Comparison of ENCODE assay signal across 8 cellular contexts in genomic region chr14:59463773-59464650, GRCh38. TPM values are rescaled to one million over a fixed set of nuclear protein-coding genes. Genes with fewer than 3 reads are reported as not detected.
DNase-seq lines count a peak whose midpoint lies in the region; ATAC-seq and TF ChIP-seq lines count a peak whose summit lies in the region.

No MANE protein-coding gene starts in this region.

- H3K36me3 Mint-ChIP-seq in WTC11 (no peaks in the 10 kb centered on the region), endothelial cell (ENCODE audit: low read depth, unreplicated experiment) (no peaks in the 10 kb centered on the region)

- H3K4me1 Mint-ChIP-seq in WTC11 = peaks cover 14% of the 10 kb centered on the region
- H3K4me1 Mint-ChIP-seq in endothelial cell (ENCODE audit: unreplicated experiment) = peaks cover 3% of the 10 kb centered on the region

- H3K27ac Mint-ChIP-seq in WTC11 = no peak overlapping the region
- no peak overlapping the region for H3K27ac Mint-ChIP-seq in endothelial cell (ENCODE audit: unreplicated experiment)

- H3K27ac ChIP-seq in muscle layer of duodenum (ENCODE audit: low read length) (no peak overlapping the region), thyroid gland (peak overlapping the region in 2 of 3 donors; percentile 51 to 64)

- POLR2A ChIA-PET in WTC11 (lab: Charles Lee) = interaction anchor here (0.9 to 2.2 kb wide), 2 partner anchors 18 to 20 kb away, joined by 3 to 13 read pairs; partner anchors contain the start of genes JKAMP and L3HYPDH

- ATAC-seq in GM18517 (IDR thresholded peaks at IDR 0.05; ENCODE audit: unreplicated experiment) (peak; percentile 36), HG02943 (IDR thresholded peaks at IDR 0.05; ENCODE audit: low read depth, unreplicated experiment) (peak; percentile 48), WTC11 (peak; percentile 40), HG02642 (IDR thresholded peaks at IDR 0.05; ENCODE audit: poor library complexity, unreplicated experiment) (no peak)

- H3K36me3 ChIP-seq in muscle layer of duodenum (ENCODE audit: control insufficient read depth in 1 of 2, insufficient read depth in 2 of 2, low read length in 2 of 2) = no peaks in the 10 kb centered on the region
- no peaks in the 10 kb centered on the region for H3K36me3 ChIP-seq in thyroid gland

- H3K9me3 Mint-ChIP-seq in WTC11 = no peaks in the 10 kb centered on the region
- no peaks in the 10 kb centered on the region for H3K9me3 Mint-ChIP-seq in endothelial cell (ENCODE audit: unreplicated experiment)

- intact Hi-C loops in thyroid gland (cut with DNase I) = no loop called here

- peaks cover 22% of the 10 kb centered on the region for H3K27me3 Mint-ChIP-seq in WTC11 (ENCODE audit: low read depth)
- H3K27me3 Mint-ChIP-seq in endothelial cell (ENCODE audit: unreplicated experiment) = peaks cover 8% of the 10 kb centered on the region

- H3K9me3 ChIP-seq in muscle layer of duodenum (ENCODE audit: control insufficient read depth in 1 of 2, low read length in 2 of 2) = no peaks in the 10 kb centered on the region
- H3K9me3 ChIP-seq in thyroid gland = no peaks in the 10 kb centered on the region

- CTCF ChIA-PET in WTC11 (lab: Charles Lee) = interaction anchor here (1.8 to 3.4 kb wide), 3 partner anchors 20 to 113 kb away, joined by 7 to 14 read pairs (median 13); partner anchors contain the start of genes CCDC175, JKAMP and L3HYPDH

- H3K4me3 Mint-ChIP-seq in WTC11 = peak overlapping the region; percentile 83
- H3K4me3 Mint-ChIP-seq in endothelial cell (ENCODE audit: unreplicated experiment) = peak overlapping the region; percentile 86

- DNase-seq in WTC11 (ENCODE audit: low spot score) (peak; percentile 36), endothelial cell (ENCODE audit: low spot score) (peak; percentile 24), thyroid gland (no peak), mesenteric fat pad (ENCODE audit: low spot score) (no peak)

- WGBS in thyroid gland, 2 donors = 36 to 42% methylated on average over 31 to 58 of the region's 83 CpGs

- no peak for TF ChIP-seq CTCF in WTC11 (IDR thresholded peaks at IDR 0.05)
- no peak for TF ChIP-seq CTCF in endothelial cell (IDR thresholded peaks at IDR 0.05; ENCODE audit: unreplicated experiment)
- TF ChIP-seq CTCF in thyroid gland (IDR thresholded peaks at IDR 0.05) = no peak

- H3K27me3 ChIP-seq in muscle layer of duodenum (ENCODE audit: low read depth, low read length) (no peaks in the 10 kb centered on the region), thyroid gland (no peaks in the 10 kb centered on the region)

- no peak for TF ChIP-seq POLR2A in thyroid gland (IDR thresholded peaks at IDR 0.05)

- peaks cover 0 to 12% of the 10 kb centered on the region in 2 donors for H3K4me1 ChIP-seq in muscle layer of duodenum (ENCODE audit: control insufficient read depth in 1 of 2, insufficient read depth in 2 of 2, low read length in 2 of 2)
- peaks cover 7 to 8% of the 10 kb centered on the region in 2 donors for H3K4me1 ChIP-seq in thyroid gland

- H3K4me3 ChIP-seq in muscle layer of duodenum (ENCODE audit: low read depth in 1 of 2, low read length in 2 of 2) (peak overlapping the region; percentile 38 to 74), thyroid gland (replicated peaks in 1 of 3) (peak overlapping the region; percentile 4 to 56 (median 52))

TF ChIP-seq in WTC11, 78 proteins besides CTCF, POLR2A, EP300 and RAD21 (continues in another document):
- TF ChIP-seq RELA (CRISPR knock-in tag; IDR thresholded peaks at IDR 0.05; ENCODE audit: borderline replicate concordance) (no peak), ZNF671 (CRISPR knock-in tag; IDR thresholded peaks at IDR 0.05) (no peak), E2F4 (CRISPR knock-in tag; IDR thresholded peaks at IDR 0.05; ENCODE audit: borderline replicate concordance, low read depth) (0 out of 2 replicates have a peak, but pooled peaks have one; percentile 21), NFYB (CRISPR knock-in tag; conservative IDR thresholded peaks at IDR 0.05; ENCODE audit: low read depth) (0 out of 2 replicates have a peak, but pooled peaks have one; percentile 22), SMAD3 (CRISPR knock-in tag; IDR thresholded peaks at IDR 0.05; ENCODE audit: borderline replicate concordance) (no peak), HMGA2 (CRISPR knock-in tag; IDR thresholded peaks at IDR 0.05) (no peak), TEAD4 (CRISPR knock-in tag; IDR thresholded peaks at IDR 0.05) (no peak), ESRRA (CRISPR knock-in tag; IDR thresholded peaks at IDR 0.05; ENCODE audit: borderline replicate concordance) (0 out of 2 replicates have a peak, but pooled peaks have one; percentile 36), NR2C2 (CRISPR knock-in tag; IDR thresholded peaks at IDR 0.05) (no peak), ZNF317 (CRISPR knock-in tag; IDR thresholded peaks at IDR 0.05; ENCODE audit: borderline replicate concordance, low read depth) (no peak), ZBTB43 (CRISPR knock-in tag; IDR thresholded peaks at IDR 0.05) (peak; percentile 85; the same call in 1 of the 2 replicates), NFE2L1 (CRISPR knock-in tag; IDR thresholded peaks at IDR 0.05) (no peak), ZNF263 (CRISPR knock-in tag; IDR thresholded peaks at IDR 0.05; ENCODE audit: low read depth) (no peak), KAT7 (CRISPR knock-in tag; IDR thresholded peaks at IDR 0.05; ENCODE audit: borderline replicate concordance) (no peak), ZMAT4 (CRISPR knock-in tag; IDR thresholded peaks at IDR 0.05) (no peak), ZNF138 (CRISPR knock-in tag; conservative IDR thresholded peaks at IDR 0.05) (no peak), ZNF423 (CRISPR knock-in tag; IDR thresholded peaks at IDR 0.05) (no peak), TEAD1 (CRISPR knock-in tag; IDR thresholded peaks at IDR 0.05) (peak; percentile 48; the same call in 1 of the 2 replicates), NR1H2 (CRISPR knock-in tag; IDR thresholded peaks at IDR 0.05) (no peak), ERG (CRISPR knock-in tag; IDR thresholded peaks at IDR 0.05) (no peak), RORB (CRISPR knock-in tag; IDR thresholded peaks at IDR 0.05) (no peak), ZNF396 (CRISPR knock-in tag; IDR thresholded peaks at IDR 0.05; ENCODE audit: borderline replicate concordance) (no peak), PREB (CRISPR knock-in tag; IDR thresholded peaks at IDR 0.05; ENCODE audit: borderline replicate concordance) (no peak)

RNA-seq across cellular contexts. Expression of gene GPR135, which starts 1.2 kb away (rescaled TPM):
- total RNA-seq in WTC11 (2021) (1.6 to 1.7 TPM (median 1.7 TPM) in 3 replicates), endothelial cell (ENCODE audit: unreplicated experiment) (1.5 TPM), thyroid gland (10 to 100 TPM in 1 of 4 donors, 1 to 10 TPM in 3; 7.4 to 12.9 (median 7.7) TPM), mesenteric fat pad (7.5 TPM)

RNA-seq across cellular contexts. Expression of gene L3HYPDH, which starts 20.2 kb away (rescaled TPM):
- total RNA-seq in WTC11 (2021) (14.3 to 17.5 TPM (median 16.6 TPM) in 3 replicates), endothelial cell (ENCODE audit: unreplicated experiment) (11.4 TPM), thyroid gland (10 to 100 TPM; 54.8 to 97.7 (median 81.2) TPM), mesenteric fat pad (62.8 TPM)

RNA-seq across cellular contexts. Expression of gene JKAMP, which starts 20.3 kb away (rescaled TPM):
- total RNA-seq in WTC11 (2021) (29.1 to 33.2 TPM (median 31.7 TPM) in 3 replicates), endothelial cell (ENCODE audit: unreplicated experiment) (36.5 TPM), thyroid gland (10 to 100 TPM; 67.9 to 85.7 (median 75.5) TPM), mesenteric fat pad (33.7 TPM)

Comparison
In these comparisons a context has a peak if more than half of its experiments do, and no peak if none do; other contexts are left out.
1. DNase-seq: peak in WTC11 (single experiment) and endothelial cell (single experiment); none in thyroid gland (0 of 2) and mesenteric fat pad (single experiment).